Comparison of ENCODE assay signal across 9 cellular contexts in genomic region chr13:39273953-39274352, GRCh38.
DNase-seq lines count a peak whose midpoint lies in the region; ATAC-seq and TF ChIP-seq lines count a peak whose summit lies in the region.
"Had no signal": no experiment of that assay in that cellular context is flagged by ENCODE, and none has a peak within 500 bp of the region (broad histone marks: within the 10 kb centered on the region; RNA-seq: fewer than 3 reads in every experiment).

No MANE protein-coding gene starts in this region.

- H3K36me3 ChIP-seq in breast epithelium (no peaks in the 10 kb centered on the region), transverse colon (no peaks in the 10 kb centered on the region)

- no peaks in the 10 kb centered on the region for H3K4me1 Mint-ChIP-seq in MCF 10A (ENCODE audit: insufficient read depth, unreplicated experiment)
- no peaks in the 10 kb centered on the region for H3K4me1 Mint-ChIP-seq in activated T-helper 1 cell treated with anti-CD3 and anti-CD28 coated beads, Interleukin-12 subunit alpha, Interleukin-12 subunit beta, Interleukin-2, Interleukin-4 antibody, amounts not matched to agents 30 ng/mL and 10 ng/mL and 1 ng/mL, durations not matched to agents 14 hours and 24 hours and 36 hours (ENCODE audit: low read depth)

- peaks cover 85% of the 10 kb centered on the region for H3K27me3 Mint-ChIP-seq in MCF 10A (ENCODE audit: insufficient read depth, unreplicated experiment)
- peaks cover 8% of the 10 kb centered on the region for H3K27me3 Mint-ChIP-seq in activated T-helper 1 cell treated with anti-CD3 and anti-CD28 coated beads, Interleukin-12 subunit alpha, Interleukin-12 subunit beta, Interleukin-2, Interleukin-4 antibody, amounts not matched to agents 30 ng/mL and 10 ng/mL and 1 ng/mL, durations not matched to agents 14 hours and 24 hours and 36 hours (ENCODE audit: insufficient read depth)

- no peaks in the 10 kb centered on the region for H3K9me3 Mint-ChIP-seq in MCF 10A (ENCODE audit: unreplicated experiment)
- no peaks in the 10 kb centered on the region for H3K9me3 Mint-ChIP-seq in activated T-helper 1 cell treated with anti-CD3 and anti-CD28 coated beads, Interleukin-12 subunit alpha, Interleukin-12 subunit beta, Interleukin-2, Interleukin-4 antibody, amounts not matched to agents 30 ng/mL and 10 ng/mL and 1 ng/mL, durations not matched to agents 14 hours and 24 hours and 36 hours

- in situ Hi-C loops in transverse colon (cut with MboI; ENCODE audit: low pct_ligation_motif_present in 1 of 4, low pct_unique_long_range_greater_than_20kb in 1 of 4, low sequenced_read_pairs in 3 of 4) = loop anchor here in 3 of 4 donors (10.0 to 25.0 kb wide), 2 partner anchors 338 to 341 kb away; partner anchors contain the start of gene LHFPL6 (in 1 of the 3)

- TF ChIP-seq CTCF in MCF 10A (IDR thresholded peaks at IDR 0.05; ENCODE audit: unreplicated experiment) = peak; percentile 27
- no peak for TF ChIP-seq CTCF in breast epithelium (IDR thresholded peaks at IDR 0.05)
- TF ChIP-seq CTCF in fibroblast of pulmonary artery (IDR thresholded peaks at IDR 0.05; ENCODE audit: low read length, missing control alignments) = no peak
- peak in 4 of 5 experiments; percentile 8 to 29 (median 24) for TF ChIP-seq CTCF in transverse colon (IDR thresholded peaks at IDR 0.05)
- TF ChIP-seq CTCF in coronary artery (IDR thresholded peaks at IDR 0.05) = no peak

- BruUV-seq in MCF 10A (replicated peaks; lab: Mats Ljungman, UMichigan) = no TSS peak

- CTCF ChIA-PET in MCF 10A (lab: Yijun Ruan, JAX) = interaction anchor here (0.6 to 4.4 kb wide), 13 partner anchors 10 to 441 kb away, joined by 3 to 63 read pairs (median 5); no protein-coding TSS in a partner anchor

- peak; percentile 18 for DNase-seq in MCF 10A (ENCODE audit: unreplicated experiment)
- DNase-seq in breast epithelium (ENCODE audit: low spot score in 2 of 2) = no peak
- DNase-seq in NCI-H748 (lab: John Stamatoyannopoulos, UW; ENCODE audit: unreplicated experiment) = peak; percentile 70
- peak; percentile 40 for DNase-seq in fibroblast of pulmonary artery (ENCODE audit: low read depth)
- DNase-seq in transverse colon = peak; percentile 17
- no peak for DNase-seq in activated T-helper 1 cell treated with anti-CD3 and anti-CD28 coated beads, Interleukin-12 subunit alpha, Interleukin-12 subunit beta, Interleukin-2, Interleukin-4 antibody, amounts not matched to agents 30 ng/mL and 10 ng/mL and 1 ng/mL, durations not matched to agents 14 hours and 24 hours and 36 hours (ENCODE audit: low spot score)
- no peak for DNase-seq in coronary artery (ENCODE audit: low spot score)
- DNase-seq: NCI-H226 had no signal

- WGBS in transverse colon (ENCODE audit: low coverage in 1 of 2), 2 donors = 28 to 60% methylated on average over 2 to 4 of the region's 4 CpGs

- no peaks in the 10 kb centered on the region for H3K9me3 ChIP-seq in breast epithelium
- no peaks in the 10 kb centered on the region for H3K9me3 ChIP-seq in transverse colon

- POLR2A ChIA-PET in MCF 10A (lab: Yijun Ruan, JAX) = interaction anchor here (1.5 kb wide), 1 partner anchor 338 kb away, joined by 6 read pairs; no protein-coding TSS in a partner anchor

- no peak overlapping the region for H3K4me3 Mint-ChIP-seq in MCF 10A (ENCODE audit: unreplicated experiment)
- no peak overlapping the region for H3K4me3 Mint-ChIP-seq in activated T-helper 1 cell treated with anti-CD3 and anti-CD28 coated beads, Interleukin-12 subunit alpha, Interleukin-12 subunit beta, Interleukin-2, Interleukin-4 antibody, amounts not matched to agents 30 ng/mL and 10 ng/mL and 1 ng/mL, durations not matched to agents 14 hours and 24 hours and 36 hours

- no peaks in the 10 kb centered on the region for H3K27me3 ChIP-seq in breast epithelium
- H3K27me3 ChIP-seq in transverse colon = no peaks in the 10 kb centered on the region

- H3K27ac ChIP-seq in breast epithelium (no peak overlapping the region), transverse colon (no peak overlapping the region), coronary artery (no peak overlapping the region)

- no peak for ATAC-seq in GM18505 (IDR thresholded peaks at IDR 0.05; ENCODE audit: unreplicated experiment)

- H3K4me1 ChIP-seq in breast epithelium (no peaks in the 10 kb centered on the region), transverse colon (peaks cover 0 to 7% (median 2%) of the 10 kb centered on the region in 4 donors)

- H3K36me3 Mint-ChIP-seq in MCF 10A (ENCODE audit: insufficient read depth, unreplicated experiment) = no peaks in the 10 kb centered on the region
- H3K36me3 Mint-ChIP-seq in activated T-helper 1 cell treated with anti-CD3 and anti-CD28 coated beads, Interleukin-12 subunit alpha, Interleukin-12 subunit beta, Interleukin-2, Interleukin-4 antibody, amounts not matched to agents 30 ng/mL and 10 ng/mL and 1 ng/mL, durations not matched to agents 14 hours and 24 hours and 36 hours (ENCODE audit: low read depth) = no peaks in the 10 kb centered on the region

- intact Hi-C loops in MCF 10A (cut with micrococcal nuclease) (loop anchor here (1.0 to 10.0 kb wide), 4 partner anchors 131 to 403 kb away; no protein-coding TSS in a partner anchor), breast epithelium (cut with DNase I; ENCODE audit: low total_unique reads) (no loop called here), transverse colon (cut with DNase I; ENCODE audit: low total_unique reads) (no loop called here)
- intact Hi-C loops in activated T-helper 1 cell treated with anti-CD3 and anti-CD28 coated beads, Interleukin-12 subunit alpha, Interleukin-12 subunit beta, Interleukin-2, Interleukin-4 antibody, amounts not matched to agents 30 ng/mL and 10 ng/mL and 1 ng/mL, durations not matched to agents 14 hours and 24 hours and 36 hours (cut with micrococcal nuclease) = loop anchor here (5.0 kb wide), 1 partner anchor 403 kb away; no protein-coding TSS in a partner anchor

- TF ChIP-seq POLR2A in breast epithelium (IDR thresholded peaks at IDR 0.05) (no peak), transverse colon (IDR thresholded peaks at IDR 0.05) (no peak), GM18505 (IDR thresholded peaks at IDR 0.05; ENCODE audit: borderline replicate concordance, extremely low read depth, insufficient read depth, insufficient read length) (no peak)

- no peak for TF ChIP-seq EP300 in transverse colon (IDR thresholded peaks at IDR 0.05; ENCODE audit: low read depth)

- no peak overlapping the region for H3K4me3 ChIP-seq in breast epithelium
- H3K4me3 ChIP-seq in fibroblast of pulmonary artery (replicated peaks; ENCODE audit: low read depth, low read length) = no peak overlapping the region
- H3K4me3 ChIP-seq in transverse colon = no peak overlapping the region
- H3K4me3 ChIP-seq in coronary artery = no peak overlapping the region

- H3K27ac Mint-ChIP-seq in MCF 10A (ENCODE audit: low read depth, unreplicated experiment) = no peak overlapping the region
- H3K27ac Mint-ChIP-seq in activated T-helper 1 cell treated with anti-CD3 and anti-CD28 coated beads, Interleukin-12 subunit alpha, Interleukin-12 subunit beta, Interleukin-2, Interleukin-4 antibody, amounts not matched to agents 30 ng/mL and 10 ng/mL and 1 ng/mL, durations not matched to agents 14 hours and 24 hours and 36 hours = no peak overlapping the region

Comparison
In these comparisons a context has a peak if more than half of its experiments do, and no peak if none do; other contexts are left out.
1. DNase-seq: peak in MCF 10A (single experiment), NCI-H748 (single experiment), fibroblast of pulmonary artery (single experiment) and transverse colon (single experiment); none in breast epithelium (0 of 2), activated T-helper 1 cell treated with anti-CD3 and anti-CD28 coated beads, Interleukin-12 subunit alpha, Interleukin-12 subunit beta, Interleukin-2, Interleukin-4 antibody, amounts not matched to agents 30 ng/mL and 10 ng/mL and 1 ng/mL, durations not matched to agents 14 hours and 24 hours and 36 hours (single experiment) and coronary artery (single experiment).
2. CTCF ChIP-seq: peak in MCF 10A (single experiment) and transverse colon (4 of 5); none in breast epithelium (0 of 3), fibroblast of pulmonary artery (single experiment) and coronary artery (single experiment).
3. intact Hi-C loops: an anchor here in MCF 10A (1.0 to 10.0 kb wide) and activated T-helper 1 cell treated with anti-CD3 and anti-CD28 coated beads, Interleukin-12 subunit alpha, Interleukin-12 subunit beta, Interleukin-2, Interleukin-4 antibody, amounts not matched to agents 30 ng/mL and 10 ng/mL and 1 ng/mL, durations not matched to agents 14 hours and 24 hours and 36 hours (5.0 kb wide); none called in breast epithelium and transverse colon.